In the genomic region with DNA sequence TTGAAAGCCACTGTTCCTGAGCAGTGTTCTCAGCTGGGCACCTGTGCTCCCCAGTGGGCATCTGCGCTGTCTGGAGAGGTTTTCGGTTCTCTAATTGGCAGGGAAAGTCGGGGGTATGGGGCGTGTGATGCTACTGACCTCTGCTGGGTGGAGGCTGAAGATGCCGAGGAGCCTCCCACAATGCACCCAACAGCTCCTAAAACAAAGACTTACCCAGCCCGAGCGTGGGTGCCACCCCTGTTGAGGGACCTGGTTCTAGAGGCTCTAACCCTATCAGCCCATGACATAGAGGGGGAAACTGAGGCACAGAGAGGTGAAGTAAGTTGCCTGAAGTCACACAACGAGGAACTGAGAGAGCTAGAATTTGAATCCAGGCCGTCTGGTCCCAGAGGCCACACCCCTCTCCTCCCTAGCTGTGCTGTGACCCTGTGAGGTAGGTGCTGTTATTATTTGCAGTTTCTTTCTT, we compare ENCODE assay signal across 8 cellular contexts. TPM values are rescaled to one million over a fixed set of nuclear protein-coding genes. Genes with fewer than 3 reads are reported as not detected.
DNase-seq lines count a peak whose midpoint lies in the region; ATAC-seq, FAIRE-seq and TF ChIP-seq lines count a peak whose summit lies in the region.

No MANE protein-coding gene starts in this region.

- H2AFZ ChIP-seq in HepG2 (ENCODE audit: low read length), result peak overlapping the region; percentile 96

- H3K27ac ChIP-seq in 22Rv1 (no peak overlapping the region), HepG2 (ENCODE audit: extremely low read length, insufficient read depth, low read length) (no peak overlapping the region)

- peak; percentile 75 for TF ChIP-seq RAD21 in HepG2 (CRISPR knock-in tag; IDR thresholded peaks at IDR 0.05)

- H3K4me1 ChIP-seq in HepG2 (ENCODE audit: insufficient read depth, low read length), result peaks cover 21% of the 10 kb centered on the region

- no peak overlapping the region; the same call in 1 of the 2 replicates for H3K9ac ChIP-seq in HepG2 (ENCODE audit: insufficient read depth, low read depth, low read length)

- no TSS peak for BruUV-seq in HepG2 (replicated peaks; lab: Mats Ljungman, UMichigan)

- in situ Hi-C loops in astrocyte of the spinal cord (cut with HindIII; ENCODE audit: low sequenced_read_pairs) (no loop called here), HepG2 (cut with HindIII; ENCODE audit: extremely low pct_ligation_motif_present, low pct_unique_long_range_greater_than_20kb) (no loop called here)

- FAIRE-seq in HepG2 (lab: Jason Lieb, UNC), result peak; percentile 61

- H3K9me3 ChIP-seq in HepG2 (ENCODE audit: low read length), result no peaks in the 10 kb centered on the region

- peak overlapping the region; percentile 86 for H3K4me2 ChIP-seq in HepG2 (ENCODE audit: low read depth, low read length)

- TF ChIP-seq EP300 in HepG2 (IDR thresholded peaks at IDR 0.05; ENCODE audit: low read depth in 2 of 2, low read length in 2 of 2) (no peak), HepG2 (CRISPR knock-in tag; IDR thresholded peaks at IDR 0.05; ENCODE audit: borderline replicate concordance) (no peak)

- POLR2A ChIA-PET in HepG2 (lab: Yijun Ruan, JAX), result interaction anchor here (0.7 to 1.8 kb wide), 8 partner anchors 8 to 218 kb away, joined by 3 to 28 read pairs (median 3); partner anchors contain the start of genes KDELR1, RPL18 and SPHK2

- H3K4me3 ChIP-seq in GM12864 (ENCODE audit: low read depth, low read length) (no peak overlapping the region), astrocyte of the spinal cord (ENCODE audit: low read depth, low read length) (no peak overlapping the region), HepG2 (replicated peaks in 1 of 3; ENCODE audit: insufficient read depth in 1 of 3, low read depth in 2 of 3, low read length in 3 of 3) (peak overlapping the region in 1 of 3 experiments; percentile 56; a peak in 2 of 6 replicates)

- no peaks in the 10 kb centered on the region for H3K79me2 ChIP-seq in HepG2 (ENCODE audit: insufficient read depth, low read length)

- no peaks in the 10 kb centered on the region for H4K20me1 ChIP-seq in HepG2 (ENCODE audit: insufficient read depth, low read length)

- 8% methylated on average over 6 of the region's 9 CpGs for WGBS in HepG2 (ENCODE audit: low lambda C conversion rate)

- peak; percentile 79 for ATAC-seq in SK-N-SH treated with all-trans-retinoic acid at 6 μM for 48 hours
- peak; percentile 52 for ATAC-seq in HepG2
- no peak for ATAC-seq in HG03442 (IDR thresholded peaks at IDR 0.05; ENCODE audit: unreplicated experiment)
- ATAC-seq in HG02678 (IDR thresholded peaks at IDR 0.05; ENCODE audit: unreplicated experiment), result no peak

- CTCF ChIA-PET in HepG2 (lab: Yijun Ruan, JAX; ENCODE audit: low intra/inter-chr PET ratio, low total read pairs), result interaction anchor here (0.7 to 2.1 kb wide), 4 partner anchors 18 to 288 kb away, joined by 3 to 10 read pairs (median 4); no protein-coding TSS in a partner anchor

- TF ChIP-seq CTCF in 22Rv1 (IDR thresholded peaks at IDR 0.05) (peak; percentile 63), GM12864 (IDR thresholded peaks at IDR 0.05; ENCODE audit: low read depth, low read length, missing control alignments) (peak; percentile 85), astrocyte of the spinal cord (IDR thresholded peaks at IDR 0.05; ENCODE audit: low read depth, low read length) (peak; percentile 73), HepG2 (CRISPR knock-in tag; IDR thresholded peaks at IDR 0.05) (peak; percentile 89)

- no peaks in the 10 kb centered on the region for H3K36me3 ChIP-seq in HepG2 (replicated peaks in 1 of 2; ENCODE audit: control insufficient read depth in 1 of 2, insufficient read depth in 2 of 2, low read length in 2 of 2)

- DNase-seq in GM12864 (ENCODE audit: low read depth) (peak; percentile 36), LoVo (ENCODE audit: low spot score) (peak; percentile 36), astrocyte of the spinal cord (ENCODE audit: low read depth, low spot score) (peak; percentile 34), HepG2 (ENCODE audit: low spot score) (peak; percentile 42)

- TF ChIP-seq POLR2A in HepG2 (IDR thresholded peaks at IDR 0.05; ENCODE audit: insufficient read depth in 1 of 2, low read depth in 2 of 2, low read length in 2 of 2), result no peak

- intact Hi-C loops in HepG2 (cut with micrococcal nuclease; ENCODE audit: unreplicated experiment), result no loop called here

- no peaks in the 10 kb centered on the region; a peak in 1 of 5 replicates for H3K27me3 ChIP-seq in HepG2 (ENCODE audit: control insufficient read depth in 1 of 2, insufficient read depth in 2 of 2, low read length in 2 of 2)

RNA-seq across cellular contexts. Expression of gene SPACA4, which starts 2.3 kb away (rescaled TPM):
- not detected in 2 replicates for total RNA-seq in HepG2 (2016; rRNA removed; fragmentation: Illumina TruSeq; extraction: Trizol)
- not detected in 2 replicates for total RNA-seq in HepG2 (2016; cell fraction: cytosol; rRNA removed; fragmentation: Illumina TruSeq; extraction: Trizol; ENCODE audit: low read depth)
- not detected in 2 replicates for total RNA-seq in HepG2 (2016; cell fraction: insoluble cytoplasmic fraction; rRNA removed; fragmentation: Illumina TruSeq; extraction: Trizol)
- total RNA-seq in HepG2 (2016; cell fraction: membrane; rRNA removed; fragmentation: Illumina TruSeq; extraction: Trizol), result not detected in 2 replicates
- not detected in 2 replicates for total RNA-seq in HepG2 (2016; cell fraction: nucleus; rRNA removed; fragmentation: Illumina TruSeq; extraction: Trizol)
- polyA plus RNA-seq in HepG2 (2011; rRNA removed), result not detected in 2 replicates
- polyA plus RNA-seq in HepG2 (2011; cell fraction: cytosol; rRNA removed), result not detected in 2 replicates
- not detected in 2 replicates for polyA plus RNA-seq in HepG2 (2011; cell fraction: nucleus; rRNA removed)
- polyA plus RNA-seq in HepG2 (2012), result not detected in 2 replicates
- polyA plus RNA-seq in HepG2 (2016; cell fraction: cytosol; fragmentation: Illumina TruSeq; extraction: Trizol; ENCODE audit: low read depth), result not detected in 2 replicates
- not detected in 2 replicates for polyA plus RNA-seq in HepG2 (2016; cell fraction: insoluble cytoplasmic fraction; fragmentation: Illumina TruSeq; extraction: Trizol; ENCODE audit: low read depth)
- not detected in 2 replicates for polyA plus RNA-seq in HepG2 (2016; cell fraction: membrane; fragmentation: Illumina TruSeq; extraction: Trizol; ENCODE audit: low read depth)
- not detected in 2 replicates for polyA plus RNA-seq in HepG2 (2016; cell fraction: nucleus; fragmentation: Illumina TruSeq; extraction: Trizol; ENCODE audit: insufficient read depth, low read depth)
- not detected in 2 replicates for polyA minus RNA-seq in HepG2 (2011; rRNA and poly(A)+ RNA removed; ENCODE audit: low replicate concordance)
- polyA minus RNA-seq in HepG2 (2011; cell fraction: cytosol; rRNA and poly(A)+ RNA removed), result not detected in 2 replicates
- polyA minus RNA-seq in HepG2 (2011; cell fraction: nucleus; rRNA and poly(A)+ RNA removed), result not detected in 2 replicates

RNA-seq across cellular contexts. Expression of gene FAM83E, which starts 6.0 kb away (rescaled TPM):
- total RNA-seq in HepG2 (2016; rRNA removed; fragmentation: Illumina TruSeq; extraction: Trizol), result 0.60 TPM in 1 of 2 replicates, not detected in the other
- not detected in 2 replicates for total RNA-seq in HepG2 (2016; cell fraction: cytosol; rRNA removed; fragmentation: Illumina TruSeq; extraction: Trizol; ENCODE audit: low read depth)
- total RNA-seq in HepG2 (2016; cell fraction: insoluble cytoplasmic fraction; rRNA removed; fragmentation: Illumina TruSeq; extraction: Trizol), result 0.30 TPM in 1 of 2 replicates, not detected in the other
- not detected in 2 replicates for total RNA-seq in HepG2 (2016; cell fraction: membrane; rRNA removed; fragmentation: Illumina TruSeq; extraction: Trizol)
- 1.6 and 1.9 TPM in 2 replicates for total RNA-seq in HepG2 (2016; cell fraction: nucleus; rRNA removed; fragmentation: Illumina TruSeq; extraction: Trizol)
- polyA plus RNA-seq in HepG2 (2011; rRNA removed), result 0.13 and 0.18 TPM in 2 replicates
- polyA plus RNA-seq in HepG2 (2011; cell fraction: cytosol; rRNA removed), result not detected in 2 replicates
- polyA plus RNA-seq in HepG2 (2011; cell fraction: nucleus; rRNA removed), result 1.7 and 1.8 TPM in 2 replicates
- 0.15 and 0.28 TPM in 2 replicates for polyA plus RNA-seq in HepG2 (2012)
- not detected in 2 replicates for polyA plus RNA-seq in HepG2 (2016; cell fraction: cytosol; fragmentation: Illumina TruSeq; extraction: Trizol; ENCODE audit: low read depth)
- not detected in 2 replicates for polyA plus RNA-seq in HepG2 (2016; cell fraction: insoluble cytoplasmic fraction; fragmentation: Illumina TruSeq; extraction: Trizol; ENCODE audit: low read depth)
- polyA plus RNA-seq in HepG2 (2016; cell fraction: membrane; fragmentation: Illumina TruSeq; extraction: Trizol; ENCODE audit: low read depth), result not detected in 2 replicates
- 1.1 and 1.2 TPM in 2 replicates for polyA plus RNA-seq in HepG2 (2016; cell fraction: nucleus; fragmentation: Illumina TruSeq; extraction: Trizol; ENCODE audit: insufficient read depth, low read depth)
- 0.28 and 0.52 TPM in 2 replicates for polyA minus RNA-seq in HepG2 (2011; rRNA and poly(A)+ RNA removed; ENCODE audit: low replicate concordance)
- polyA minus RNA-seq in HepG2 (2011; cell fraction: cytosol; rRNA and poly(A)+ RNA removed), result not detected in 2 replicates
- 3.6 and 6.2 TPM in 2 replicates for polyA minus RNA-seq in HepG2 (2011; cell fraction: nucleus; rRNA and poly(A)+ RNA removed)

RNA-seq across cellular contexts. Expression of gene RPL18, which starts 10.1 kb away (rescaled TPM):
- total RNA-seq in HepG2 (2016; rRNA removed; fragmentation: Illumina TruSeq; extraction: Trizol), result 1,485 and 1,498 TPM in 2 replicates
- total RNA-seq in HepG2 (2016; cell fraction: cytosol; rRNA removed; fragmentation: Illumina TruSeq; extraction: Trizol; ENCODE audit: low read depth), result 2,025 and 2,222 TPM in 2 replicates
- 1,518 and 1,544 TPM in 2 replicates for total RNA-seq in HepG2 (2016; cell fraction: insoluble cytoplasmic fraction; rRNA removed; fragmentation: Illumina TruSeq; extraction: Trizol)
- 3,207 and 3,209 TPM in 2 replicates for total RNA-seq in HepG2 (2016; cell fraction: membrane; rRNA removed; fragmentation: Illumina TruSeq; extraction: Trizol)
- total RNA-seq in HepG2 (2016; cell fraction: nucleus; rRNA removed; fragmentation: Illumina TruSeq; extraction: Trizol), result 626 and 716 TPM in 2 replicates
- 1,639 and 1,894 TPM in 2 replicates for polyA plus RNA-seq in HepG2 (2011; rRNA removed)
- polyA plus RNA-seq in HepG2 (2011; cell fraction: cytosol; rRNA removed), result 2,410 and 2,836 TPM in 2 replicates
- 774 and 847 TPM in 2 replicates for polyA plus RNA-seq in HepG2 (2011; cell fraction: nucleus; rRNA removed)
- polyA plus RNA-seq in HepG2 (2012), result 1,965 and 2,530 TPM in 2 replicates
- polyA plus RNA-seq in HepG2 (2016; cell fraction: cytosol; fragmentation: Illumina TruSeq; extraction: Trizol; ENCODE audit: low read depth), result 2,734 and 3,086 TPM in 2 replicates
- 1,714 and 1,747 TPM in 2 replicates for polyA plus RNA-seq in HepG2 (2016; cell fraction: insoluble cytoplasmic fraction; fragmentation: Illumina TruSeq; extraction: Trizol; ENCODE audit: low read depth)
- polyA plus RNA-seq in HepG2 (2016; cell fraction: membrane; fragmentation: Illumina TruSeq; extraction: Trizol; ENCODE audit: low read depth), result 3,734 and 3,811 TPM in 2 replicates
- polyA plus RNA-seq in HepG2 (2016; cell fraction: nucleus; fragmentation: Illumina TruSeq; extraction: Trizol; ENCODE audit: insufficient read depth, low read depth), result 1,314 and 1,387 TPM in 2 replicates
- 713 and 1,028 TPM in 2 replicates for polyA minus RNA-seq in HepG2 (2011; rRNA and poly(A)+ RNA removed; ENCODE audit: low replicate concordance)
- polyA minus RNA-seq in HepG2 (2011; cell fraction: cytosol; rRNA and poly(A)+ RNA removed), result 556 and 566 TPM in 2 replicates
- 180 and 193 TPM in 2 replicates for polyA minus RNA-seq in HepG2 (2011; cell fraction: nucleus; rRNA and poly(A)+ RNA removed)

RNA-seq across cellular contexts. Expression of gene SPHK2, which starts 10.5 kb away (rescaled TPM):
- total RNA-seq in HepG2 (2016; rRNA removed; fragmentation: Illumina TruSeq; extraction: Trizol), result 11.1 and 14.4 TPM in 2 replicates
- total RNA-seq in HepG2 (2016; cell fraction: cytosol; rRNA removed; fragmentation: Illumina TruSeq; extraction: Trizol; ENCODE audit: low read depth), result 5.0 and 6.0 TPM in 2 replicates
- 8.9 and 15.9 TPM in 2 replicates for total RNA-seq in HepG2 (2016; cell fraction: insoluble cytoplasmic fraction; rRNA removed; fragmentation: Illumina TruSeq; extraction: Trizol)
- total RNA-seq in HepG2 (2016; cell fraction: membrane; rRNA removed; fragmentation: Illumina TruSeq; extraction: Trizol), result 10.7 and 12.1 TPM in 2 replicates
- total RNA-seq in HepG2 (2016; cell fraction: nucleus; rRNA removed; fragmentation: Illumina TruSeq; extraction: Trizol), result 10.2 and 11.3 TPM in 2 replicates
- polyA plus RNA-seq in HepG2 (2011; rRNA removed), result 2.9 and 4.5 TPM in 2 replicates
- polyA plus RNA-seq in HepG2 (2011; cell fraction: cytosol; rRNA removed), result 2.2 and 3.8 TPM in 2 replicates
- polyA plus RNA-seq in HepG2 (2011; cell fraction: nucleus; rRNA removed), result 17.1 and 20.8 TPM in 2 replicates
- polyA plus RNA-seq in HepG2 (2012), result 2.8 and 3.1 TPM in 2 replicates
- polyA plus RNA-seq in HepG2 (2016; cell fraction: cytosol; fragmentation: Illumina TruSeq; extraction: Trizol; ENCODE audit: low read depth), result 3.0 and 3.7 TPM in 2 replicates
- polyA plus RNA-seq in HepG2 (2016; cell fraction: insoluble cytoplasmic fraction; fragmentation: Illumina TruSeq; extraction: Trizol; ENCODE audit: low read depth), result 10.5 and 14.1 TPM in 2 replicates
- polyA plus RNA-seq in HepG2 (2016; cell fraction: membrane; fragmentation: Illumina TruSeq; extraction: Trizol; ENCODE audit: low read depth), result 7.7 and 9.4 TPM in 2 replicates
- polyA plus RNA-seq in HepG2 (2016; cell fraction: nucleus; fragmentation: Illumina TruSeq; extraction: Trizol; ENCODE audit: insufficient read depth, low read depth), result 24.3 and 24.6 TPM in 2 replicates
- 11.6 and 13.3 TPM in 2 replicates for polyA minus RNA-seq in HepG2 (2011; rRNA and poly(A)+ RNA removed; ENCODE audit: low replicate concordance)
- polyA minus RNA-seq in HepG2 (2011; cell fraction: cytosol; rRNA and poly(A)+ RNA removed), result 3.5 and 3.8 TPM in 2 replicates
- polyA minus RNA-seq in HepG2 (2011; cell fraction: nucleus; rRNA and poly(A)+ RNA removed), result 9.0 and 10.2 TPM in 2 replicates

RNA-seq across cellular contexts. Expression of gene DBP, which starts 28.3 kb away (rescaled TPM):
- total RNA-seq in HepG2 (2016; rRNA removed; fragmentation: Illumina TruSeq; extraction: Trizol), result 5.5 and 5.8 TPM in 2 replicates
- total RNA-seq in HepG2 (2016; cell fraction: cytosol; rRNA removed; fragmentation: Illumina TruSeq; extraction: Trizol; ENCODE audit: low read depth), result 2.6 and 4.6 TPM in 2 replicates
- total RNA-seq in HepG2 (2016; cell fraction: insoluble cytoplasmic fraction; rRNA removed; fragmentation: Illumina TruSeq; extraction: Trizol), result 2.5 and 6.3 TPM in 2 replicates
- total RNA-seq in HepG2 (2016; cell fraction: membrane; rRNA removed; fragmentation: Illumina TruSeq; extraction: Trizol), result 6.0 TPM in 2 replicates
- total RNA-seq in HepG2 (2016; cell fraction: nucleus; rRNA removed; fragmentation: Illumina TruSeq; extraction: Trizol), result 2.5 and 2.9 TPM in 2 replicates
- 1.7 and 2.1 TPM in 2 replicates for polyA plus RNA-seq in HepG2 (2011; rRNA removed)
- polyA plus RNA-seq in HepG2 (2011; cell fraction: cytosol; rRNA removed), result 2.1 and 2.5 TPM in 2 replicates
- polyA plus RNA-seq in HepG2 (2011; cell fraction: nucleus; rRNA removed), result 2.7 and 3.2 TPM in 2 replicates
- 3.6 and 3.7 TPM in 2 replicates for polyA plus RNA-seq in HepG2 (2012)
- polyA plus RNA-seq in HepG2 (2016; cell fraction: cytosol; fragmentation: Illumina TruSeq; extraction: Trizol; ENCODE audit: low read depth), result 2.3 and 2.6 TPM in 2 replicates
- 5.2 and 5.4 TPM in 2 replicates for polyA plus RNA-seq in HepG2 (2016; cell fraction: insoluble cytoplasmic fraction; fragmentation: Illumina TruSeq; extraction: Trizol; ENCODE audit: low read depth)
- 2.9 and 5.4 TPM in 2 replicates for polyA plus RNA-seq in HepG2 (2016; cell fraction: membrane; fragmentation: Illumina TruSeq; extraction: Trizol; ENCODE audit: low read depth)
- 5.1 and 6.2 TPM in 2 replicates for polyA plus RNA-seq in HepG2 (2016; cell fraction: nucleus; fragmentation: Illumina TruSeq; extraction: Trizol; ENCODE audit: insufficient read depth, low read depth)
- 2.0 and 5.8 TPM in 2 replicates for polyA minus RNA-seq in HepG2 (2011; rRNA and poly(A)+ RNA removed; ENCODE audit: low replicate concordance)
- 2.3 and 2.7 TPM in 2 replicates for polyA minus RNA-seq in HepG2 (2011; cell fraction: cytosol; rRNA and poly(A)+ RNA removed)
- 1.5 and 3.0 TPM in 2 replicates for polyA minus RNA-seq in HepG2 (2011; cell fraction: nucleus; rRNA and poly(A)+ RNA removed)

Comparison
In these comparisons a context has a peak if more than half of its experiments do, and no peak if none do; other contexts are left out.
1. ATAC-seq: peak in SK-N-SH treated with all-trans-retinoic acid at 6 μM for 48 hours (single experiment) and HepG2 (single experiment); none in HG03442 (single experiment) and HG02678 (single experiment).
2. Peak in every context shown above with its lines, with median percentiles within 50 percentile points of each other: CTCF ChIP-seq and DNase-seq.